8 cellular contexts compared by ENCODE assay signal in genomic region chr1:246583448-246584185, GRCh38. TPM values are rescaled to one million over a fixed set of nuclear protein-coding genes. Genes with fewer than 3 reads are reported as not detected.
DNase-seq lines count a peak whose midpoint lies in the region; ATAC-seq, FAIRE-seq and TF ChIP-seq lines count a peak whose summit lies in the region.

No MANE protein-coding gene starts in this region.

- no peaks in the 10 kb centered on the region for H3K27me3 Mint-ChIP-seq in Caco-2 (ENCODE audit: insufficient read depth, unreplicated experiment)
- no peaks in the 10 kb centered on the region for H3K27me3 Mint-ChIP-seq in naive thymus-derived CD8-positive, alpha-beta T cell

- H3K36me3 Mint-ChIP-seq in Caco-2 (ENCODE audit: insufficient read depth, unreplicated experiment): peaks cover 13% of the 10 kb centered on the region
- H3K36me3 Mint-ChIP-seq in naive thymus-derived CD8-positive, alpha-beta T cell: peaks cover 7 to 57% (median 11%) of the 10 kb centered on the region in 3 donors

- peaks cover 32% of the 10 kb centered on the region for H3K4me1 Mint-ChIP-seq in Caco-2 (ENCODE audit: low read depth, unreplicated experiment)
- peaks cover 39 to 84% (median 77%) of the 10 kb centered on the region in 4 donors for H3K4me1 Mint-ChIP-seq in naive thymus-derived CD8-positive, alpha-beta T cell

- no peaks in the 10 kb centered on the region for H3K9me3 ChIP-seq in Caco-2

- no peak overlapping the region for H3K4me3 Mint-ChIP-seq in Caco-2 (ENCODE audit: unreplicated experiment)
- peak overlapping the region in 2 of 10 donors; percentile 23 to 59 for H3K4me3 Mint-ChIP-seq in naive thymus-derived CD8-positive, alpha-beta T cell

- FAIRE-seq in frontal cortex (lab: Jason Lieb, UNC): no peak

- H3K36me3 ChIP-seq in Caco-2 (ENCODE audit: control insufficient read depth, insufficient read depth, low read length): no peaks in the 10 kb centered on the region

- CTCF ChIA-PET in Caco-2 (lab: Charles Lee): no interaction called here

- H3K27ac Mint-ChIP-seq in Caco-2 (ENCODE audit: unreplicated experiment): peak overlapping the region; percentile 43
- H3K27ac Mint-ChIP-seq in naive thymus-derived CD8-positive, alpha-beta T cell: peak overlapping the region in 6 of 10 donors; percentile 17 to 85 (median 36)

- intact Hi-C loops in Caco-2 (cut with micrococcal nuclease; ENCODE audit: unreplicated experiment): loop anchor here (1.0 to 2.0 kb wide), 2 partner anchors 17 to 25 kb away; partner anchors contain the start of genes CNST and TFB2M

- DNase-seq in Caco-2 (peak in 1 of 2 experiments; percentile 23), NCI-H1092 treated with DMSO at 0.1 percent for 48 hours (lab: John Stamatoyannopoulos, UW) (peak; percentile 55), dermis blood vessel endothelial cell (peak; percentile 66), GM13976 (ENCODE audit: low spot score) (no peak), cerebellar nuclear complex (lab: John Stamatoyannopoulos, UW) (no peak), frontal cortex (ENCODE audit: low spot score in 2 of 2) (no peak)
- DNase-seq in naive thymus-derived CD8-positive, alpha-beta T cell: no peak

- TF ChIP-seq CTCF in Caco-2 (IDR thresholded peaks at IDR 0.05; ENCODE audit: insufficient read depth in 1 of 2, low read depth in 1 of 2, low read length in 1 of 2, severe bottlenecking in 1 of 2, unreplicated experiment in 1 of 2): no peak
- TF ChIP-seq CTCF in GM13976 (IDR thresholded peaks at IDR 0.05; ENCODE audit: borderline replicate concordance, control extremely low read depth, extremely low read depth, insufficient read depth, missing control alignments): no peak

- ATAC-seq in naive thymus-derived CD8-positive, alpha-beta T cell: no peak
- no peak for ATAC-seq in HG02981 (IDR thresholded peaks at IDR 0.05; ENCODE audit: unreplicated experiment)

- H3K9me3 Mint-ChIP-seq in Caco-2 (ENCODE audit: unreplicated experiment): no peaks in the 10 kb centered on the region
- H3K9me3 Mint-ChIP-seq in naive thymus-derived CD8-positive, alpha-beta T cell: no peaks in the 10 kb centered on the region

- no TSS peak for BruUV-seq in Caco-2 (replicated peaks; lab: Mats Ljungman, UMichigan)

- H3K4me3 ChIP-seq in Caco-2 (ENCODE audit: low read depth, low read length): no peak overlapping the region

- peaks cover 18% of the 10 kb centered on the region for H3K4me1 ChIP-seq in Caco-2

- no peaks in the 10 kb centered on the region for H3K27me3 ChIP-seq in Caco-2 (replicated peaks; ENCODE audit: control insufficient read depth, insufficient read depth, low read length)

- in situ Hi-C loops in GM13976 (cut with MboI; ENCODE audit: low sequenced_read_pairs, unreplicated experiment): no loop called here

- POLR2A ChIA-PET in Caco-2 (lab: Charles Lee): no interaction called here
- POLR2A ChIA-PET in naive thymus-derived CD8-positive, alpha-beta T cell (lab: Charles Lee): no interaction called here

RNA-seq across cellular contexts. Expression of gene CNST, which starts 17.4 kb away (rescaled TPM):
- total RNA-seq in Caco-2 (2022) (14.8 and 15.3 TPM in 2 replicates), dermis blood vessel endothelial cell (27.5 and 31.0 TPM in 2 replicates), frontal cortex (34.2 TPM)
- total RNA-seq in naive thymus-derived CD8-positive, alpha-beta T cell: 10 to 100 TPM; 79.8 to 88.6 TPM
- polyA plus RNA-seq in naive thymus-derived CD8-positive, alpha-beta T cell: 10 to 100 TPM; 32.0 to 48.3 (median 37.6) TPM

RNA-seq across cellular contexts. Expression of gene TFB2M, which starts 17.6 kb away (rescaled TPM):
- total RNA-seq in Caco-2 (2022) (23.4 and 23.9 TPM in 2 replicates), dermis blood vessel endothelial cell (15.1 and 16.2 TPM in 2 replicates), frontal cortex (22.0 TPM)
- 10 to 100 TPM; 12.0 to 12.2 TPM for total RNA-seq in naive thymus-derived CD8-positive, alpha-beta T cell
- 10 to 100 TPM; 17.8 to 20.8 (median 19.3) TPM for polyA plus RNA-seq in naive thymus-derived CD8-positive, alpha-beta T cell

Comparison
In these comparisons a context has a peak if more than half of its experiments do, and no peak if none do; other contexts are left out.
1. DNase-seq: peak in NCI-H1092 treated with DMSO at 0.1 percent for 48 hours (single experiment) and dermis blood vessel endothelial cell (single experiment); none in naive thymus-derived CD8-positive, alpha-beta T cell (0 of 10), GM13976 (single experiment), cerebellar nuclear complex (0 of 2) and frontal cortex (0 of 2).